1 cellular context compared by ENCODE assay signal in the genomic region with DNA sequence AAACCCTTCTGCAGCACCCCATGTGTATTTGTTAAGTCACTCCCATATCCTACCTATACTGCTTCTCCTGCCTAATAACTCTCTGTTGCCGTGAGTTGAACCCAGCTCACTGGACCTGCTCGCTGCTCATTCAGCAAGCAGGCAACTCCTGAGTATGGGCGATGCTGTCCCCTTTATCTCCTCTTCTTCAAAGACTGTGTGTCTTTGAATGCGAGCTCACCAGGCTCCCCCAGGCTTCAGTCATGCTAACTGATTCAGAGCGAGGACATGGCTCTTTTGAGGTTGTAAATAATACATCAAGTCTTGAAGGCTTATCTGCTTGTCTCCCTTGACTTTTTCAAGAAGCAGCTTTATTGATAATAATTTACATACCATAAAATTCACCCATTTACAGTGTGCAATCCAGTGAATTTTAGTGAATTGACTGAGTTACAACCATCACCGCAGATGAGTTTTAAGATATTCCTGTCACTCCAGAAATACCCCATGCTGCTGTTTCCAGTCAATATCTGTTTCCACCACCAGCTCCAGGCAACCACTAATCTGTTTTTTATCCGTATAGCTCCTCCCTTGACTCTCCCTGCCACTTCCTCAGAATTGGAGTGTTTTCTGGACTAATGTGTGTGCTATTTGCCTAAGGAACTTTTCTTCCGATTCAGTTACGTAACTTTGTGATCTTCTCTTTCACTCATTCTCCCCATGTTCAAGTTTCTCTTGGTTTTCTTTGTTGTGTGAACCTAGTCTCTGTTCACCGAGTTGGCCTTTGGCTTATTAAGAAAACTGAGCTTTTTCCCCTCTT.
TF ChIP-seq lines count a peak whose summit lies in the region.

No MANE protein-coding gene starts in this region.

TF ChIP-seq in H1, 55 proteins besides CTCF, POLR2A, EP300 and RAD21 (continued from another document):
- TF ChIP-seq NANOG (IDR thresholded peaks at IDR 0.05; ENCODE audit: insufficient read depth, low read depth, low read length, poor library complexity, severe bottlenecking) (no peak), HDAC6 (IDR thresholded peaks at IDR 0.05; ENCODE audit: low read depth, low read length) (no peak), TAF1 (IDR thresholded peaks at IDR 0.05; ENCODE audit: low read depth, low read length) (no peak), SIX5 (IDR thresholded peaks at IDR 0.05; ENCODE audit: low read depth, low read length) (no peak), TBP (IDR thresholded peaks at IDR 0.05; ENCODE audit: low read depth, low read length) (no peak), CREB1 (IDR thresholded peaks at IDR 0.05) (no peak), POLR2AphosphoS5 (IDR thresholded peaks at IDR 0.05; ENCODE audit: low read depth, low read length) (no peak), RNF2 (IDR thresholded peaks at IDR 0.05; ENCODE audit: borderline replicate concordance, low read depth, low read length, missing control alignments, poor library complexity, severe bottlenecking) (no peak), SUZ12 (IDR thresholded peaks at IDR 0.05; ENCODE audit: low read length) (no peak), NRF1 (IDR thresholded peaks at IDR 0.05; ENCODE audit: low read depth, low read length) (no peak), SP4 (IDR thresholded peaks at IDR 0.05; ENCODE audit: low read length) (no peak)
- TF ChIP-seq, protein P1, sequence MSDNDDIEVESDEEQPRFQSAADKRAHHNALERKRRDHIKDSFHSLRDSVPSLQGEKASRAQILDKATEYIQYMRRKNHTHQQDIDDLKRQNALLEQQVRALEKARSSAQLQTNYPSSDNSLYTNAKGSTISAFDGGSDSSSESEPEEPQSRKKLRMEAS (IDR thresholded peaks at IDR 0.05), result no peak
